In the genomic region with DNA sequence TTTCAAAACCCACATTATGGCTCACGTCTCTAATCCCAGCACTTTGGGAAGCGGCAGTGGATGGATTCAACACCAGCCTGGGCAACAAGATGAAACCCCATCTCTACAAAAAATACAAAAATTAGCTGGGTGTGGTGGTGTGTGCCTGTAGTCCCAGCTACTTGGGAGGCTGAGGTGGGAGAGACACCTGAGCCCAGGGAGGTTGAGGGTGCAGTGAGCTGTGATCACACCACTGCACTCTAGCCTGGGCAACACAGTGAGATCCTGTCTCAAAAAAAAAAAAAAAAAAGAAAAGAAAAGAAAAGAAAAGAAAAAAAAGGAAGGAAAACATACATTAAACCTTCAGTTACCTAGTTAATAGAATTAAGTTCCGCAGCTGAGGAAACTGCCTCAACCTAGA, we compare ENCODE assay signal across 1 cellular context.
TF ChIP-seq lines count a peak whose summit lies in the region.

No MANE protein-coding gene starts in this region.

TF ChIP-seq in HepG2, 621 proteins besides CTCF, POLR2A, EP300 and RAD21:
- peak; percentile 85 for TF ChIP-seq ZNF121 (CRISPR knock-in tag; IDR thresholded peaks at IDR 0.05)
- peak; percentile 29; the same call in 1 of the 2 replicates for TF ChIP-seq ZNF460 (CRISPR knock-in tag; IDR thresholded peaks at IDR 0.05; ENCODE audit: borderline replicate concordance)
TF ChIP-seq in HepG2: peak in this region for 2; not testable (repeated sequence) for 619.
